ENCODE assay signal across 8 cellular contexts in genomic region chr19:10601999-10602329, GRCh38. TPM values are rescaled to one million over a fixed set of nuclear protein-coding genes. Genes with fewer than 3 reads are reported as not detected.
DNase-seq lines count a peak whose midpoint lies in the region; ATAC-seq, FAIRE-seq and TF ChIP-seq lines count a peak whose summit lies in the region.

No MANE protein-coding gene starts in this region.

- H3K36me3 Mint-ChIP-seq in T-helper 2 cell treated with Interferon-gamma antibody and Interleukin-4, amounts not matched to agents 5 μg/mL and 100 μg/mL, for 36 hours (ENCODE audit: low read depth): peaks cover 8% of the 10 kb centered on the region
- peaks cover 14% of the 10 kb centered on the region for H3K36me3 Mint-ChIP-seq in stimulated activated effector memory CD8-positive, alpha-beta T cell treated with anti-CD3 and anti-CD28 coated beads, Interleukin-12 subunit alpha, Interleukin-12 subunit beta, amount 100 ng/mL, for 72 hours

- H3K27me3 ChIP-seq in SU-DHL-6 (ENCODE audit: low read length): no peaks in the 10 kb centered on the region

- H3K4me2 ChIP-seq in SU-DHL-6 (ENCODE audit: low read depth, low read length, poor library complexity, severe bottlenecking): peak overlapping the region; percentile 7

- no peak for FAIRE-seq in RCC 7860 (lab: Jason Lieb, UNC)

- H3K9ac ChIP-seq in SU-DHL-6 (ENCODE audit: low read length): no peak overlapping the region

- no peak for DNase-seq in T-helper 2 cell treated with Interferon-gamma antibody and Interleukin-4, amounts not matched to agents 5 μg/mL and 100 μg/mL, for 36 hours (ENCODE audit: low spot score)
- DNase-seq in T-helper 2 cell (no peak), fibroblast of the aortic adventitia (ENCODE audit: low read depth) (no peak), RCC 7860 (ENCODE audit: low spot score) (no peak)
- no peak for DNase-seq in stimulated activated effector memory CD8-positive, alpha-beta T cell treated with anti-CD3 and anti-CD28 coated beads, Interleukin-12 subunit alpha, Interleukin-12 subunit beta, amount 100 ng/mL, for 72 hours (ENCODE audit: low spot score in 2 of 2)

- no peak for TF ChIP-seq CTCF in SU-DHL-6 (IDR thresholded peaks at IDR 0.05; ENCODE audit: insufficient read depth, low read length, poor library complexity, severe bottlenecking)
- no peak for TF ChIP-seq CTCF in fibroblast of the aortic adventitia (IDR thresholded peaks at IDR 0.05; ENCODE audit: insufficient read depth, low read length)

- H3F3A ChIP-seq in SU-DHL-6 (ENCODE audit: insufficient read depth): peaks cover 16% of the 10 kb centered on the region

- no peak overlapping the region for H3K4me3 ChIP-seq in SU-DHL-6 (ENCODE audit: insufficient read depth, low read length, poor library complexity, severe bottlenecking)
- H3K4me3 ChIP-seq in fibroblast of the aortic adventitia (ENCODE audit: low read depth, low read length): peak overlapping the region; percentile 31

- H3K79me2 ChIP-seq in SU-DHL-6 (ENCODE audit: insufficient read depth, low read length): peaks cover 4% of the 10 kb centered on the region; the same call in 1 of the 2 replicates

- H3K9me3 ChIP-seq in SU-DHL-6 (ENCODE audit: insufficient read depth, low read length): no peaks in the 10 kb centered on the region

- peaks cover 3% of the 10 kb centered on the region for H3K27me3 Mint-ChIP-seq in T-helper 2 cell treated with Interferon-gamma antibody and Interleukin-4, amounts not matched to agents 5 μg/mL and 100 μg/mL, for 36 hours (ENCODE audit: low read depth)

- peak overlapping the region; percentile 75 for H3K4me3 Mint-ChIP-seq in T-helper 2 cell treated with Interferon-gamma antibody and Interleukin-4, amounts not matched to agents 5 μg/mL and 100 μg/mL, for 36 hours
- H3K4me3 Mint-ChIP-seq in stimulated activated effector memory CD8-positive, alpha-beta T cell treated with anti-CD3 and anti-CD28 coated beads, Interleukin-12 subunit alpha, Interleukin-12 subunit beta, amount 100 ng/mL, for 72 hours: peak overlapping the region; percentile 90

- no peak overlapping the region for H2AFZ ChIP-seq in SU-DHL-6 (ENCODE audit: low read depth, low read length, severe bottlenecking)

- ATAC-seq in stimulated activated effector memory CD8-positive, alpha-beta T cell treated with anti-CD3 and anti-CD28 coated beads, Interleukin-12 subunit alpha, Interleukin-12 subunit beta, amount 100 ng/mL, for 72 hours: no peak
- ATAC-seq in GM19395 (IDR thresholded peaks at IDR 0.05; ENCODE audit: unreplicated experiment) (no peak), GM19328 (IDR thresholded peaks at IDR 0.05; ENCODE audit: unreplicated experiment) (no peak)

- H3K27ac ChIP-seq in SU-DHL-6 (ENCODE audit: low read depth, low read length): no peak overlapping the region

- no peaks in the 10 kb centered on the region for H3K36me3 ChIP-seq in SU-DHL-6 (ENCODE audit: low read length)

- H3K4me1 Mint-ChIP-seq in T-helper 2 cell treated with Interferon-gamma antibody and Interleukin-4, amounts not matched to agents 5 μg/mL and 100 μg/mL, for 36 hours (ENCODE audit: low read depth): peaks cover 18% of the 10 kb centered on the region
- H3K4me1 Mint-ChIP-seq in stimulated activated effector memory CD8-positive, alpha-beta T cell treated with anti-CD3 and anti-CD28 coated beads, Interleukin-12 subunit alpha, Interleukin-12 subunit beta, amount 100 ng/mL, for 72 hours: peaks cover 22% of the 10 kb centered on the region

- no peaks in the 10 kb centered on the region for H4K20me1 ChIP-seq in SU-DHL-6 (ENCODE audit: low read depth, low read length)

- H3K9me3 Mint-ChIP-seq in T-helper 2 cell treated with Interferon-gamma antibody and Interleukin-4, amounts not matched to agents 5 μg/mL and 100 μg/mL, for 36 hours: no peaks in the 10 kb centered on the region
- no peaks in the 10 kb centered on the region for H3K9me3 Mint-ChIP-seq in stimulated activated effector memory CD8-positive, alpha-beta T cell treated with anti-CD3 and anti-CD28 coated beads, Interleukin-12 subunit alpha, Interleukin-12 subunit beta, amount 100 ng/mL, for 72 hours

- no peaks in the 10 kb centered on the region for H3K9me2 ChIP-seq in SU-DHL-6 (replicated peaks; ENCODE audit: insufficient read depth, low read length)

- H3K27ac Mint-ChIP-seq in T-helper 2 cell treated with Interferon-gamma antibody and Interleukin-4, amounts not matched to agents 5 μg/mL and 100 μg/mL, for 36 hours: peak overlapping the region; percentile 80
- H3K27ac Mint-ChIP-seq in stimulated activated effector memory CD8-positive, alpha-beta T cell treated with anti-CD3 and anti-CD28 coated beads, Interleukin-12 subunit alpha, Interleukin-12 subunit beta, amount 100 ng/mL, for 72 hours: no peak overlapping the region

RNA-seq across cellular contexts. Expression of gene AP1M2, which starts 14.9 kb away (rescaled TPM):
- not detected in 2 replicates for total RNA-seq in fibroblast of the aortic adventitia (ENCODE audit: low replicate concordance)

RNA-seq across cellular contexts. Expression of gene SLC44A2, which starts 23.4 kb away (rescaled TPM):
- total RNA-seq in fibroblast of the aortic adventitia (ENCODE audit: low replicate concordance): 48.2 and 71.2 TPM in 2 replicates

RNA-seq across cellular contexts. Expression of gene CDKN2D, which starts 33.2 kb away (rescaled TPM):
- total RNA-seq in fibroblast of the aortic adventitia (ENCODE audit: low replicate concordance): 3.8 and 9.2 TPM in 2 replicates

RNA-seq across cellular contexts. Expression of gene KRI1, which starts 36.2 kb away (rescaled TPM):
- total RNA-seq in fibroblast of the aortic adventitia (ENCODE audit: low replicate concordance): 11.1 and 25.0 TPM in 2 replicates

RNA-seq across cellular contexts. Expression of gene ILF3, which starts 52.2 kb away (rescaled TPM):
- 68.3 and 119 TPM in 2 replicates for total RNA-seq in fibroblast of the aortic adventitia (ENCODE audit: low replicate concordance)
